ENCODE assay signal across 23 cellular contexts in genomic region chr5:175129121-175129520, GRCh38.
"Had no signal": no experiment of that assay in that cellular context is flagged by ENCODE, and none has a peak within 500 bp of the region (broad histone marks: within the 10 kb centered on the region; RNA-seq: fewer than 3 reads in every experiment).

No MANE protein-coding gene starts in this region.

- H3K4me2 ChIP-seq: hepatocyte had no signal

- H3K4me1 ChIP-seq: left ventricle myocardium inferior, lower lobe of right lung, psoas muscle, right lobe of liver, testis, tibial nerve, upper lobe of right lung, vagina had no signal

- H3K36me3 Mint-ChIP-seq: memory B cell; naive thymus-derived CD4-positive, alpha-beta T cell; stimulated activated naive B cell treated with anti-CD40 and anti-IgM and Interleukin-4, amounts not matched to agents 10 μg/mL and 1 μg/mL and 100 μg/mL, for 72 hours had no signal

- H3K27ac ChIP-seq: hepatocyte, left ventricle myocardium inferior, lower lobe of right lung, psoas muscle, right lobe of liver, testis, tibial nerve, upper lobe of right lung, vagina had no signal

- H3K4me3 Mint-ChIP-seq: memory B cell; naive thymus-derived CD4-positive, alpha-beta T cell; nephron progenitor cell; stimulated activated naive B cell treated with anti-CD40 and anti-IgM and Interleukin-4, amounts not matched to agents 10 μg/mL and 1 μg/mL and 100 μg/mL, for 72 hours; stimulated activated naive CD8-positive, alpha-beta T cell treated with anti-CD3 and anti-CD28 coated beads, Interleukin-15, amount 100 ng/mL, for 72 hours had no signal

- H3K27ac Mint-ChIP-seq: memory B cell; naive thymus-derived CD4-positive, alpha-beta T cell; nephron progenitor cell; stimulated activated naive B cell treated with anti-CD40 and anti-IgM and Interleukin-4, amounts not matched to agents 10 μg/mL and 1 μg/mL and 100 μg/mL, for 72 hours; stimulated activated naive CD8-positive, alpha-beta T cell treated with anti-CD3 and anti-CD28 coated beads, Interleukin-15, amount 100 ng/mL, for 72 hours had no signal

- H3K79me2 ChIP-seq: hepatocyte had no signal

- H3K27me3 Mint-ChIP-seq: memory B cell; stimulated activated naive B cell treated with anti-CD40 and anti-IgM and Interleukin-4, amounts not matched to agents 10 μg/mL and 1 μg/mL and 100 μg/mL, for 72 hours; stimulated activated naive CD8-positive, alpha-beta T cell treated with anti-CD3 and anti-CD28 coated beads, Interleukin-15, amount 100 ng/mL, for 72 hours had no signal

- ATAC-seq: left cardiac atrium; lower lobe of right lung; naive thymus-derived CD4-positive, alpha-beta T cell; psoas muscle; right lobe of liver; stimulated activated naive B cell treated with anti-CD40 and anti-IgM and Interleukin-4, amounts not matched to agents 10 μg/mL and 1 μg/mL and 100 μg/mL, for 72 hours; stimulated activated naive CD8-positive, alpha-beta T cell treated with anti-CD3 and anti-CD28 coated beads, Interleukin-15, amount 100 ng/mL, for 72 hours; upper lobe of right lung had no signal

- H3K27me3 ChIP-seq: hepatocyte, right lobe of liver, testis, tibial nerve, upper lobe of right lung, vagina had no signal

- DNase-seq: effector memory CD4-positive, alpha-beta T cell; foreskin melanocyte; head of caudate nucleus; kidney; left cardiac atrium; left ventricle myocardium inferior; lower lobe of right lung; midbrain; naive thymus-derived CD4-positive, alpha-beta T cell; nephron progenitor cell; psoas muscle; retina; right lobe of liver; stimulated activated CD4-positive, alpha-beta T cell treated with anti-CD3 and anti-CD28 coated beads, Interleukin-2, amount 100 ng/mL, for 24 hours; stimulated activated CD4-positive, alpha-beta T cell treated with anti-CD3 and anti-CD28 coated beads, Interleukin-4, amount 100 ng/mL, for 4 hours; stimulated activated naive B cell treated with anti-CD40 and anti-IgM and Interleukin-4, amounts not matched to agents 10 μg/mL and 1 μg/mL and 100 μg/mL, for 72 hours; stimulated activated naive CD8-positive, alpha-beta T cell treated with anti-CD3 and anti-CD28 coated beads, Interleukin-15, amount 100 ng/mL, for 72 hours; testis; upper lobe of right lung had no signal

- H3K9me3 ChIP-seq: lower lobe of right lung, psoas muscle, right lobe of liver, testis, upper lobe of right lung, vagina had no signal

- H3K36me3 ChIP-seq: left ventricle myocardium inferior, lower lobe of right lung, right lobe of liver, tibial nerve, upper lobe of right lung, vagina had no signal

- H3K4me1 Mint-ChIP-seq: memory B cell; naive thymus-derived CD4-positive, alpha-beta T cell; nephron progenitor cell; stimulated activated naive B cell treated with anti-CD40 and anti-IgM and Interleukin-4, amounts not matched to agents 10 μg/mL and 1 μg/mL and 100 μg/mL, for 72 hours; stimulated activated naive CD8-positive, alpha-beta T cell treated with anti-CD3 and anti-CD28 coated beads, Interleukin-15, amount 100 ng/mL, for 72 hours had no signal

- H2AFZ ChIP-seq: hepatocyte had no signal

- H3K4me3 ChIP-seq: hepatocyte, left ventricle myocardium inferior, lower lobe of right lung, psoas muscle, right lobe of liver, testis, tibial nerve, upper lobe of right lung, vagina had no signal
